In genomic region chr20:63330940-63331339, GRCh38 we compare ENCODE assay signal across 1 cellular context.
TF ChIP-seq lines count a peak whose summit lies in the region.

No MANE protein-coding gene starts in this region.

TF ChIP-seq in H1, 55 proteins besides CTCF, POLR2A, EP300 and RAD21:
- TF ChIP-seq MAX (IDR thresholded peaks at IDR 0.05) (peak; percentile 37; the same call in 1 of the 2 replicates), CHD1 (IDR thresholded peaks at IDR 0.05; ENCODE audit: low read depth, low read length) (no peak), ATF2 (IDR thresholded peaks at IDR 0.05; ENCODE audit: low read length) (no peak)
- TF ChIP-seq, protein P1, sequence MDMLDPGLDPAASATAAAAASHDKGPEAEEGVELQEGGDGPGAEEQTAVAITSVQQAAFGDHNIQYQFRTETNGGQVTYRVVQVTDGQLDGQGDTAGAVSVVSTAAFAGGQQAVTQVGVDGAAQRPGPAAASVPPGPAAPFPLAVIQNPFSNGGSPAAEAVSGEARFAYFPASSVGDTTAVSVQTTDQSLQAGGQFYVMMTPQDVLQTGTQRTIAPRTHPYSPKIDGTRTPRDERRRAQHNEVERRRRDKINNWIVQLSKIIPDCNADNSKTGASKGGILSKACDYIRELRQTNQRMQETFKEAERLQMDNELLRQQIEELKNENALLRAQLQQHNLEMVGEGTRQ (IDR thresholded peaks at IDR 0.05; ENCODE audit: low read length), result no peak
